Comparison of ENCODE assay signal across 1 cellular context in the genomic region with DNA sequence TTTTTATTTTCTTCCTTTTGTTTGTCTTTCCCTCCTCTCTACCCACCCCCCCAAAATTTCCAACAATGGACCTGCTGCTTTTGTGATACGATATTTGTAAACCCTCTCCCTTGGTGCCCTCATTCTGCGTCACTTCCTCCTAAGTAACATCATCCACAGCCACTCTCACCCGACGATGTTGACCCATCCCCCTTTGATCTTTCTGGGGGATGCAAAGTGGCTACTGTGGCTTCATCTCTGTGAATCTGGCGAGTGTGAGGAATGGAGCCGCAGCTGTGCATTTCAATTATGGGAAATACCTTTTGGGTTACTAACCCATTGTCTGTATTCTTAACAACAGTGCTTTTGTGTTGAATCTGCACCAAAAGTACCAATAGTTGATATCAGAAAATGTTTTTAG.
TF ChIP-seq lines count a peak whose summit lies in the region.

No MANE protein-coding gene starts in this region.

TF ChIP-seq in endothelial cell of umbilical vein, 7 proteins besides CTCF, POLR2A, EP300 and RAD21 (continued from another document):
- peak; percentile 32 for TF ChIP-seq GATA2 (IDR thresholded peaks at IDR 0.05; ENCODE audit: insufficient read depth, insufficient read length, low read depth, low read length)
- no peak for TF ChIP-seq POLR2AphosphoS5 (IDR thresholded peaks at IDR 0.05; ENCODE audit: insufficient read depth, low read depth, low read length)
